ENCODE assay signal across 9 cellular contexts in the genomic region with DNA sequence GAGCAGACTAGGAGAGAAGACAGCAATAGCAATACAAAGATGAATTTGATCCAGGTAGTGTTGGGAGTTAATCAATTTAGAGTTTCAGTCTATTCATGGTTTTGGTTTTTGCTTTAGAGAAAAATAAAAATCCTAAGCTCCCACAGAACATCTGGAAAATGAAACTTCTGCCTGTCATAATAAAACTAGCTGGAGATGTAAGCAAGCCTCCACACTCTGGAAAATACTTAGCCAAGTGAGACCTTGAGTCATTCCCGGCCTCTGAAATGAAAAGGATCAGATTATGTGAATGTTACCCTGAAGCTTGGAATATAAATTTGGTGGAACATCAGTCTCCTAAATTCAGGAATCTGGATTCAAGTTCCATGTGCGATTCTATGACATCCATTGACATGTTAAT.
"Had no signal": no experiment of that assay in that cellular context is flagged by ENCODE, and none has a peak within 500 bp of the region (broad histone marks: within the 10 kb centered on the region; RNA-seq: fewer than 3 reads in every experiment).

No MANE protein-coding gene starts in this region.

- H3K4me3 ChIP-seq: GM23248, HAP-1, K562 had no signal

- H3K4me3 Mint-ChIP-seq: HFFc6 had no signal

- H3K9ac ChIP-seq: GM23248 had no signal

- DNase-seq: GM23248, GOT3, H7, HFFc6, IMR-90 had no signal

- FAIRE-seq: HTR-8/SVneo, K562 had no signal

- ATAC-seq: HCT116 had no signal

- H3K27ac ChIP-seq: GM23248 had no signal

- H3K36me3 ChIP-seq: HAP-1 had no signal

- H3K9me3 ChIP-seq: HAP-1 had no signal

- H3K27ac Mint-ChIP-seq: HFFc6 had no signal

- H3K4me1 ChIP-seq: HAP-1 had no signal
